ENCODE assay signal across 1 cellular context in the genomic region with DNA sequence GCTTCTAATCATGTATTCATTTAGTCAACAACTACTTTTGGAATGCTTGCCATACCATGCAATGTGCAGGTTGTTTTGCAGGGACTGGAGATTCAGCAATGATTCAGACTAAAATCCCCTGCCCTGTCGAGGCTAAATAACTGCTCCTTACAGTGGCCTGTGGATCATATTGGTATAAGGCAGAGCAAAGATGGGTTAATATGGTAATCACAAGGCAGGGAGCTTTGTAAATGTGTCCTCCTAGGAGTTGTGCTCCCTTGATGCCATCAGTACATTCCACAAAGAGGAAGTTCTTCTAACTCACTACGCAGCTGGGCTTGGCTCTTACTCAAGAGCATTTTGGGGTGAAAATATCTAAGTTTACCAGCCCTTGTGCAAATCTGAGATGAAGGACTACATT.
TF ChIP-seq lines count a peak whose summit lies in the region.

No MANE protein-coding gene starts in this region.

TF ChIP-seq in A549, 52 proteins besides CTCF, POLR2A, EP300 and RAD21 (continued from another document):
- TF ChIP-seq, protein P1, sequence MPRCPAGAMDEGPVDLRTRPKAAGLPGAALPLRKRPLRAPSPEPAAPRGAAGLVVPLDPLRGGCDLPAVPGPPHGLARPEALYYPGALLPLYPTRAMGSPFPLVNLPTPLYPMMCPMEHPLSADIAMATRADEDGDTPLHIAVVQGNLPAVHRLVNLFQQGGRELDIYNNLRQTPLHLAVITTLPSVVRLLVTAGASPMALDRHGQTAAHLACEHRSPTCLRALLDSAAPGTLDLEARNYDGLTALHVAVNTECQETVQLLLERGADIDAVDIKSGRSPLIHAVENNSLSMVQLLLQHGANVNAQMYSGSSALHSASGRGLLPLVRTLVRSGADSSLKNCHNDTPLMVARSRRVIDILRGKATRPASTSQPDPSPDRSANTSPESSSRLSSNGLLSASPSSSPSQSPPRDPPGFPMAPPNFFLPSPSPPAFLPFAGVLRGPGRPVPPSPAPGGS (IDR thresholded peaks at IDR 0.05), result no peak
TF ChIP-seq in A549: peak in this region for 0.
